In the genomic region with DNA sequence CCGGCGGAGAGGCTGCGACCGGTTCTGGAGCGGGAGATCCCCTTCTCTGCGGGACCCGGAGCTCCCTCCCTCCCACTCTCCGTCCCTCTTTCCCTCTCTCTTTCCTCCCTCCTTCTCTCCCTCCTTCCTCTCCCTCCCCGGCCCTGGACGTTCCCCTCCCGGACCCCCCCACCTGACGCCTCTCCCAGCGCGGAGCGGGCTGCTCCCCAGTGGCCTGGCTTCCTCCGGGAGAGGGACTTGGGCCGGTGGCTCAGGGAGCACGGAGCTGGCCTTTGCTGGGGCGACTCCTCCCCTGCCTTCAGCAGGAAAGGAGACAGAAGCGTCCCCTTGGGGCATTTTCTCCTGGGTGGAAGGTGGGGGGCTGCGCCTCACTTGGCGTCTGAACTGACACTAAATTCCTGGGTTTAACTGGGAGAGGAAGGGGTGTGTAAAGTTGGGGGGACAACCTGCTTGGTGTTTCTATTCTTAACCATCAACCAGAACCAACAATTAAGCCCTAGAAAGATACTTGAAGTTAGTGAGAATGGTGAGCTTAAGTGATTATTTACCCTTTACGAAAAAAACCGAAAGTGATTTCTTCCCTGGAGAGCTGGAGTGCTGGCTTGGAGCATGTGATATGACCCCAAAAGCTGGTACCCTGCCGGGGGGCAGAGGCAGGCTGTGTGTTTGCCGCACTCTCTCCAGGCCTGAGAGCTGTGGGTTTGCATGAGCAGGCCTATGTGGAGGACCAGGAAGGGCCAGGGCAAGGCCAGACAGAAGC, we compare ENCODE assay signal across 8 cellular contexts. TPM values are rescaled to one million over a fixed set of nuclear protein-coding genes. Genes with fewer than 3 reads are reported as not detected.
A peak's percentile ranks its signal among the peaks of the same experiment; 100 is the strongest.
DNase-seq lines count a peak whose midpoint lies in the region; FAIRE-seq and TF ChIP-seq lines count a peak whose summit lies in the region.

No MANE protein-coding gene starts in this region.

- no peaks in the 10 kb centered on the region for H3K4me1 ChIP-seq in BE2C
- H3K4me1 ChIP-seq in HUES48 (ENCODE audit: control insufficient read depth, insufficient read depth, low read length), result no peaks in the 10 kb centered on the region
- H3K4me1 ChIP-seq in mucosa of stomach (ENCODE audit: control insufficient read depth, insufficient read depth, low read length), result peaks cover 49% of the 10 kb centered on the region

- no peak overlapping the region for H3K27ac Mint-ChIP-seq in chondrocyte (ENCODE audit: unreplicated experiment)

- H3K4me3 Mint-ChIP-seq in chondrocyte (ENCODE audit: unreplicated experiment), result peak overlapping the region; percentile 57

- H3K27ac ChIP-seq in HUES48 (ENCODE audit: low read depth, low read length), result peak overlapping the region; percentile 28

- H3K27me3 ChIP-seq in BE2C (no peaks in the 10 kb centered on the region), HUES48 (ENCODE audit: control insufficient read depth, insufficient read depth, low read length) (no peaks in the 10 kb centered on the region), mucosa of stomach (ENCODE audit: control insufficient read depth, insufficient read depth, low read length) (no peaks in the 10 kb centered on the region)

- peaks cover 7% of the 10 kb centered on the region for H3K4me1 Mint-ChIP-seq in chondrocyte (ENCODE audit: low read depth)

- no peak for TF ChIP-seq CTCF in BE2C (IDR thresholded peaks at IDR 0.05; ENCODE audit: low read depth, low read length)
- no peak for TF ChIP-seq CTCF in chondrocyte (IDR thresholded peaks at IDR 0.05)

- peak overlapping the region; percentile 67 for H3K4me3 ChIP-seq in BE2C (ENCODE audit: low read depth, low read length)
- H3K4me3 ChIP-seq in HUES48 (ENCODE audit: low read depth, low read length), result peak overlapping the region; percentile 65
- peak overlapping the region; percentile 44 for H3K4me3 ChIP-seq in mucosa of stomach (ENCODE audit: low read length)

- no peaks in the 10 kb centered on the region for H3K9me3 Mint-ChIP-seq in chondrocyte (ENCODE audit: low read depth)

- H3K9me3 ChIP-seq in BE2C (no peaks in the 10 kb centered on the region), HUES48 (ENCODE audit: control insufficient read depth, insufficient read depth, low read length) (no peaks in the 10 kb centered on the region), mucosa of stomach (ENCODE audit: control insufficient read depth, low read length) (no peaks in the 10 kb centered on the region)

- H3K36me3 ChIP-seq in BE2C (no peaks in the 10 kb centered on the region), HUES48 (ENCODE audit: control insufficient read depth, insufficient read depth, low read length) (no peaks in the 10 kb centered on the region), mucosa of stomach (ENCODE audit: control insufficient read depth, insufficient read depth, low read length) (no peaks in the 10 kb centered on the region)

- no peak overlapping the region for H3K9ac ChIP-seq in HUES48 (ENCODE audit: low read depth, low read length)
- H3K9ac ChIP-seq in mucosa of stomach (ENCODE audit: low read length), result peak overlapping the region; percentile 84

- no peak for FAIRE-seq in urothelium cell line (lab: Jason Lieb, UNC)

- H3K36me3 Mint-ChIP-seq in chondrocyte (ENCODE audit: low read depth), result no peaks in the 10 kb centered on the region

- no peaks in the 10 kb centered on the region for H3K27me3 Mint-ChIP-seq in chondrocyte (ENCODE audit: low read depth)

- no peak for DNase-seq in BE2C
- no peak for DNase-seq in chondrocyte (ENCODE audit: low spot score)
- DNase-seq in amniotic stem cell (lab: John Stamatoyannopoulos, UW), result no peak
- DNase-seq in urothelium cell line (ENCODE audit: low spot score), result no peak
- no peak for DNase-seq in NCI-H345 (lab: John Stamatoyannopoulos, UW)
- no peak for DNase-seq in effector CD4-positive, alpha-beta T cell

RNA-seq across cellular contexts. Expression of a gene that starts 0.8 kb away (rescaled TPM):
- 11.5 TPM for polyA plus RNA-seq in BE2C (2012; ENCODE audit: insufficient read depth, insufficient read length, low read depth)
- total RNA-seq in chondrocyte, result 1.4 to 3.2 TPM (median 1.4 TPM) in 3 replicates

RNA-seq across cellular contexts. Expression of a gene that starts 12.6 kb away (rescaled TPM):
- 28.5 TPM for polyA plus RNA-seq in BE2C (2012; ENCODE audit: insufficient read depth, insufficient read length, low read depth)
- total RNA-seq in chondrocyte, result 5.9 to 20.2 TPM (median 6.5 TPM) in 3 replicates

RNA-seq across cellular contexts. Expression of a gene that starts 44.3 kb away (rescaled TPM):
- polyA plus RNA-seq in BE2C (2012; ENCODE audit: insufficient read depth, insufficient read length, low read depth), result 410 TPM
- 200 to 237 TPM (median 212 TPM) in 3 replicates for total RNA-seq in chondrocyte
